9 cellular contexts compared by ENCODE assay signal in the genomic region with DNA sequence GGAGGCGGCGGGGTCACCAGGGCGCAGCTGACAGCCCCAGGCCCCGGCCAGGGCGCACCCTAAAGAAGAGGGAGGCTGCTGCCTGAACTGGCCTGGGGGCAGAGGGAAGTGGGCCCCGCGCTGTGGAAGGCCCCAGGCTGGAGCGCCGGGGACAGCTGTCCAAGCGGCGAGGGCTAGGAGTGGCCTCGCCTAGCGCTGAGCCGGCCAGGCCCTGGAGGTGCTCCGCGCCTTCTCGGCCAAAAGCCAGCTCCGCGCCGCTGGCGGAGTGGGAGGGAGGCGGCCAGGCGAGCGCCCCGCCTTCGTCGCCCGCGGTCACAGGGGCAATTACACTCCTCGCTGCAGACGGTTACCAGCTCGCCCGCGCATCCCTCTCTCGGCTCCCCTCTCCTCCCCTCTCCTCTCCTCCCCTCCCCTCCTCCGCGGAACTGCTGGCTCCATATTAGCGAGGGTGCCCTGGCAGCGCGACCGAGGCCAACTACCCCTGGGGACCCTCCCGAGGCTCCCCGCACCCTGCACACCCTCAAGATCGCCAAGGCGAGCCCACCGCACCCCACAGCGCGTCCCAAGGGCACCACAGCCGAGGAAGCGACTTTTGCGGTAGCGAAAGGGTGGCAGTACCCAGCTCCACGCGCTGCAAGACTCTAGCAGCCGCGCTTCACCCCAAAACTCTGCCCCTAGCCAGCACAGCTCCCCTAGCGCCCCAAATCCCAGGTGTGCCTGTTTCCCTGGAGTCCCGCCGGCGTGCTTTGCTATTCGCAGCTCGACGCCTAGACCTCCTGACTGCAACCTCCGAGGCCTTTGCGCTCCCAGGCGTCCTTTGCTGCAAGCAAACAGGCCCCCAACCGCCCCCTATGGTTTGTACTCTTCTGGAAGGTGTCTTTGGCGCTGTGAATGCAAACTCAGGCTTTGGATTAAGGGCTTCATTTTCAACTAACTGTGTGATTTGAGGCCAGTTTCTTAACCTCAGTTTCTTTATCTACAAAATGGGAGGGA.
DNase-seq lines count a peak whose midpoint lies in the region; ATAC-seq, FAIRE-seq and TF ChIP-seq lines count a peak whose summit lies in the region.
"Had no signal": no experiment of that assay in that cellular context is flagged by ENCODE, and none has a peak within 500 bp of the region (broad histone marks: within the 10 kb centered on the region; RNA-seq: fewer than 3 reads in every experiment).

No MANE protein-coding gene starts in this region.

- no peaks in the 10 kb centered on the region for H3K9me1 ChIP-seq in K562 (ENCODE audit: control insufficient read depth, insufficient read depth, low read length)

- H3K27ac ChIP-seq in right atrium auricular region (no peak overlapping the region), K562 (ENCODE audit: extremely low read depth, low read depth, low read length) (no peak overlapping the region)
- H3K27ac ChIP-seq: C4-2B had no signal

- H3K9me3 ChIP-seq in right atrium auricular region, result no peaks in the 10 kb centered on the region
- H3K9me3 ChIP-seq in K562 (replicated peaks; ENCODE audit: control insufficient read depth, insufficient read depth, low read depth, low read length), result no peaks in the 10 kb centered on the region
- H3K9me3 ChIP-seq in mucosa of descending colon, result no peaks in the 10 kb centered on the region

- no peak overlapping the region for H2AFZ ChIP-seq in K562 (ENCODE audit: low read depth, low read length)

- DNase-seq in Right ventricle myocardium superior, result peak; percentile 78
- DNase-seq in right atrium auricular region (ENCODE audit: low spot score), result no peak
- DNase-seq in K562 (ENCODE audit: extremely low read depth in 1 of 4, low spot score in 3 of 4), result no peak
- peak; percentile 70 to 82 (median 71) for DNase-seq in mucosa of descending colon
- DNase-seq in effector CD8-positive, alpha-beta T cell (lab: John Stamatoyannopoulos, UW), result no peak
- no peak for DNase-seq in AG08395 (ENCODE audit: low spot score)
- no peak for DNase-seq in HPDE6-E6E7 (ENCODE audit: extremely low spot score)

- H3K4me3 ChIP-seq in right atrium auricular region (peak overlapping the region in 1 of 2 donors; percentile 29), K562 (no peak overlapping the region), mucosa of descending colon (no peak overlapping the region)

- TF ChIP-seq CTCF in right atrium auricular region (IDR thresholded peaks at IDR 0.05) (no peak), K562 (IDR thresholded peaks at IDR 0.05 in 2 of 3, conservative IDR thresholded peaks at IDR 0.05 in 1 of 3; ENCODE audit: insufficient read depth in 2 of 3, low read depth in 1 of 3, low read length in 3 of 3) (no peak), mucosa of descending colon (IDR thresholded peaks at IDR 0.05) (no peak)

- no peak for TF ChIP-seq EP300 in K562 (IDR thresholded peaks at IDR 0.05; ENCODE audit: low read length)

- TF ChIP-seq POLR2A in K562 (conservative IDR thresholded peaks at IDR 0.05), result no peak

- POLR2A ChIA-PET in K562 (lab: Yijun Ruan, JAX), result interaction anchor here (0.7 kb wide), 1 partner anchor 59 kb away, joined by 3 read pairs; no protein-coding TSS in a partner anchor

- FAIRE-seq in K562 (lab: Jason Lieb, UNC), result no peak

- BruUV-seq in K562 (replicated peaks; lab: Mats Ljungman, UMichigan), result no TSS peak

- H3K27me3 ChIP-seq in right atrium auricular region (peaks cover 4 to 6% of the 10 kb centered on the region in 2 donors), K562 (ENCODE audit: control insufficient read depth in 2 of 2, insufficient read depth in 2 of 2, low read length in 2 of 2) (no peaks in the 10 kb centered on the region)

- H3K4me2 ChIP-seq in K562 (ENCODE audit: insufficient read depth, low read length), result no peak overlapping the region

- 87% methylated on average over 9 of the region's 68 CpGs for WGBS in K562 (ENCODE audit: insufficient coverage, low coverage, missing lambda C conversion rate)

- in situ Hi-C loops in K562 (cut with MboI), result no loop called here

- CTCF ChIA-PET in K562 (lab: Yijun Ruan, JAX; ENCODE audit: low intra/inter-chr PET ratio), result no interaction called here

- intact Hi-C loops in Right ventricle myocardium superior (cut with DNase I), result no loop called here
- intact Hi-C loops in K562 (cut with micrococcal nuclease), result no loop called here
- intact Hi-C loops in mucosa of descending colon (cut with DNase I, micrococcal nuclease), result no loop called here

- peak; percentile 84 for ATAC-seq in Right ventricle myocardium superior (ENCODE audit: poor library complexity)
- ATAC-seq in K562, result no peak
- ATAC-seq in mucosa of descending colon, result peak; percentile 89
- no peak for ATAC-seq in GM21528 (IDR thresholded peaks at IDR 0.05; ENCODE audit: low FRiP score, unreplicated experiment)

- H3K9ac ChIP-seq in K562 (ENCODE audit: insufficient read depth in 1 of 2, low read depth in 2 of 2, low read length in 2 of 2), result no peak overlapping the region

- no peak for TF ChIP-seq RAD21 in K562 (CRISPR knock-in tag; conservative IDR thresholded peaks at IDR 0.05 in 1 of 2, IDR thresholded peaks at IDR 0.05 in 1 of 2)

- no peaks in the 10 kb centered on the region for H3K36me3 ChIP-seq in right atrium auricular region
- no peaks in the 10 kb centered on the region for H3K36me3 ChIP-seq in K562 (ENCODE audit: control insufficient read depth, insufficient read depth, low read length)
- no peaks in the 10 kb centered on the region for H3K36me3 ChIP-seq in mucosa of descending colon (ENCODE audit: low read depth)

- no peaks in the 10 kb centered on the region for H4K20me1 ChIP-seq in K562 (replicated peaks; ENCODE audit: control insufficient read depth, insufficient read depth, low read length)

- H3K79me2 ChIP-seq in K562 (ENCODE audit: control insufficient read depth, insufficient read depth, low read length), result no peaks in the 10 kb centered on the region

- H3K4me1 ChIP-seq in right atrium auricular region (peaks cover 0 to 33% of the 10 kb centered on the region in 2 donors), K562 (replicated peaks in 1 of 2; ENCODE audit: control insufficient read depth in 2 of 2, insufficient read depth in 2 of 2, low read length in 2 of 2) (peaks cover 12 to 14% of the 10 kb centered on the region in 2 experiments; a peak in 4 of 5 replicates), mucosa of descending colon (ENCODE audit: low read depth) (peaks cover 5% of the 10 kb centered on the region)

TF ChIP-seq in K562, 482 proteins besides CTCF, POLR2A, EP300 and RAD21:
- TF ChIP-seq, protein P1, sequence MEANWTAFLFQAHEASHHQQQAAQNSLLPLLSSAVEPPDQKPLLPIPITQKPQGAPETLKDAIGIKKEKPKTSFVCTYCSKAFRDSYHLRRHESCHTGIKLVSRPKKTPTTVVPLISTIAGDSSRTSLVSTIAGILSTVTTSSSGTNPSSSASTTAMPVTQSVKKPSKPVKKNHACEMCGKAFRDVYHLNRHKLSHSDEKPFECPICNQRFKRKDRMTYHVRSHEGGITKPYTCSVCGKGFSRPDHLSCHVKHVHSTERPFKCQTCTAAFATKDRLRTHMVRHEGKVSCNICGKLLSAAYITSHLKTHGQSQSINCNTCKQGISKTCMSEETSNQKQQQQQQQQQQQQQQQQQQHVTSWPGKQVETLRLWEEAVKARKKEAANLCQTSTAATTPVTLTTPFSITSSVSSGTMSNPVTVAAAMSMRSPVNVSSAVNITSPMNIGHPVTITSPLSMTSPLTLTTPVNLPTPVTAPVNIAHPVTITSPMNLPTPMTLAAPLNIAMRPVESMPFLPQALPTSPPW (CRISPR knock-in tag; IDR thresholded peaks at IDR 0.05), result no peak
- TF ChIP-seq ZBTB33 (CRISPR knock-in tag; IDR thresholded peaks at IDR 0.05), result peak; percentile 77; the same call in 1 of the 2 replicates

Comparison
In these comparisons a context has a peak if more than half of its experiments do, and no peak if none do; other contexts are left out.
1. DNase-seq: peak in Right ventricle myocardium superior (single experiment) and mucosa of descending colon (3 of 3); none in right atrium auricular region (single experiment), K562 (0 of 4), effector CD8-positive, alpha-beta T cell (single experiment), AG08395 (single experiment) and HPDE6-E6E7 (single experiment).
2. ATAC-seq: peak in Right ventricle myocardium superior (single experiment) and mucosa of descending colon (single experiment); none in K562 (single experiment) and GM21528 (single experiment).